ENCODE assay signal across 21 cellular contexts in the genomic region with DNA sequence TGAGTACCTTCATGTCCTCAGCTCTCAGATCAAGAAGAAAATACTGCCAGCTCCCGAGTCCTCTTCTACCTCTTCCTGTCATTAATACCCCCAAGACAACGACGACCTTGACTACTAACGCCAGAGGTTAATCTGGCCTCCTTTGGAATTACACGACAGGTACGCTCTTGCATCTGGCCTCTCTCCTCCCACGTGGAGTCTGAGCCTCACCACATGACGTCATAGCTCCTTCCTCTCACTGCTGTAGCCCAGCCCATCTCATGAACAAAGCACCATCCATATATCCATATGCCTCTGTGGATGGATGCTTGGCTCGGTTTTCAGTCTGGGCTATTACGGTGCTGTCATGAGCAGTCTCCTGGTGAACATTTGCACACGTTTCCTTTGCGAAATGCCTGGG.
DNase-seq lines count a peak whose midpoint lies in the region; ATAC-seq, FAIRE-seq and TF ChIP-seq lines count a peak whose summit lies in the region.
"Had no signal": no experiment of that assay in that cellular context is flagged by ENCODE, and none has a peak within 500 bp of the region (broad histone marks: within the 10 kb centered on the region; RNA-seq: fewer than 3 reads in every experiment).

No MANE protein-coding gene starts in this region.

- TF ChIP-seq CTCF in left ventricle myocardium inferior (IDR thresholded peaks at IDR 0.05; ENCODE audit: borderline replicate concordance) (no peak), K562 (IDR thresholded peaks at IDR 0.05 in 2 of 3, conservative IDR thresholded peaks at IDR 0.05 in 1 of 3; ENCODE audit: insufficient read depth in 2 of 3, low read depth in 1 of 3, low read length in 3 of 3) (no peak), GM10248 (IDR thresholded peaks at IDR 0.05; ENCODE audit: control extremely low read depth, extremely low read depth, low read depth, missing control alignments) (no peak)

- POLR2A ChIA-PET in K562 (lab: Yijun Ruan, JAX), result interaction anchor here (1.0 to 1.6 kb wide), 3 partner anchors 14 to 39 kb away, joined by 3 to 4 read pairs (median 3); no protein-coding TSS in a partner anchor
- POLR2A ChIA-PET in GM10248 (lab: Yijun Ruan, JAX), result interaction anchor here (1.0 kb wide), 1 partner anchor 110 kb away, joined by 4 read pairs; the partner anchor contains the start of gene TNRC6C

- CTCF ChIA-PET in K562 (lab: Yijun Ruan, JAX; ENCODE audit: low intra/inter-chr PET ratio), result no interaction called here
- CTCF ChIA-PET in GM10248 (lab: Yijun Ruan, JAX), result interaction anchor here (0.9 kb wide), 1 partner anchor 90 kb away, joined by 3 read pairs; no protein-coding TSS in a partner anchor

- no peaks in the 10 kb centered on the region for H3K27me3 ChIP-seq in left ventricle myocardium inferior (ENCODE audit: low read depth)
- no peaks in the 10 kb centered on the region for H3K27me3 ChIP-seq in right cardiac atrium (ENCODE audit: control insufficient read depth, insufficient read depth)
- H3K27me3 ChIP-seq in K562 (ENCODE audit: control insufficient read depth in 2 of 2, insufficient read depth in 2 of 2, low read length in 2 of 2), result peaks cover 0 to 16% of the 10 kb centered on the region in 2 experiments; a peak in 3 of 5 replicates
- H3K27me3 ChIP-seq: MG63 had no signal

- FAIRE-seq in K562 (lab: Jason Lieb, UNC), result no peak
- FAIRE-seq: A204.1 had no signal

- TF ChIP-seq RAD21 in K562 (CRISPR knock-in tag; conservative IDR thresholded peaks at IDR 0.05 in 1 of 2, IDR thresholded peaks at IDR 0.05 in 1 of 2), result no peak

- 85% methylated on average over 12 of the region's 12 CpGs for WGBS in right cardiac atrium
- 24% methylated on average over 12 of the region's 12 CpGs for WGBS in K562 (ENCODE audit: insufficient coverage, low coverage, missing lambda C conversion rate)

- H4K20me1 ChIP-seq in K562 (replicated peaks; ENCODE audit: control insufficient read depth, insufficient read depth, low read length), result peaks cover 2% of the 10 kb centered on the region; the same call in 1 of the 2 replicates

- no peaks in the 10 kb centered on the region for H3K36me3 ChIP-seq in left ventricle myocardium inferior
- no peaks in the 10 kb centered on the region for H3K36me3 ChIP-seq in K562 (ENCODE audit: control insufficient read depth, insufficient read depth, low read length)
- H3K36me3 ChIP-seq: HAP-1, MG63 had no signal

- no peak overlapping the region for H3K9ac ChIP-seq in K562 (ENCODE audit: insufficient read depth in 1 of 2, low read depth in 2 of 2, low read length in 2 of 2)
- H3K9ac ChIP-seq: SK-N-SH had no signal

- ATAC-seq in right cardiac atrium (no peak), K562 (peak; percentile 74), GM18498 (IDR thresholded peaks at IDR 0.05; ENCODE audit: unreplicated experiment) (no peak)
- ATAC-seq: T-helper 17 cell had no signal

- peak; percentile 4 for DNase-seq in left ventricle myocardium inferior
- no peak for DNase-seq in right cardiac atrium
- peak; percentile 54 for DNase-seq in Jurkat, Clone E6-1 (ENCODE audit: low read depth, low spot score)
- DNase-seq in K562 (ENCODE audit: extremely low read depth in 1 of 4, low spot score in 3 of 4), result peak; percentile 35 to 79 (median 62)
- DNase-seq in effector CD4-positive, alpha-beta T cell, result no peak
- DNase-seq in GM10248 (ENCODE audit: extremely low spot score), result no peak
- DNase-seq in NCI-H345 treated with DMSO at 0.1 percent for 48 hours (lab: John Stamatoyannopoulos, UW; ENCODE audit: unreplicated experiment), result no peak
- DNase-seq: CD8-positive, alpha-beta memory T cell; DMS153; GOT3; MG63; NCI-H1105 treated with DMSO at 0.1 percent for 48 hours; NCI-H2029; NCI-H446 treated with DMSO at 0.1 percent for 48 hours; NCI-H526; SIG-M5; SK-N-SH; T-helper 17 cell had no signal

- no peak for TF ChIP-seq EP300 in K562 (IDR thresholded peaks at IDR 0.05; ENCODE audit: low read length)

- H3K27ac ChIP-seq in left ventricle myocardium inferior (replicated peaks) (no peak overlapping the region), right cardiac atrium (ENCODE audit: low read length) (no peak overlapping the region), K562 (ENCODE audit: extremely low read depth, low read depth, low read length) (no peak overlapping the region)

- no peaks in the 10 kb centered on the region for H3K4me1 ChIP-seq in left ventricle myocardium inferior
- no peaks in the 10 kb centered on the region for H3K4me1 ChIP-seq in right cardiac atrium (ENCODE audit: control insufficient read depth, insufficient read depth, low read length)
- peaks cover 0 to 9% of the 10 kb centered on the region in 2 experiments; a peak in 4 of 5 replicates for H3K4me1 ChIP-seq in K562 (replicated peaks in 1 of 2; ENCODE audit: control insufficient read depth in 2 of 2, insufficient read depth in 2 of 2, low read length in 2 of 2)
- H3K4me1 ChIP-seq: HAP-1 had no signal

- H2AFZ ChIP-seq in K562 (ENCODE audit: low read depth, low read length), result peak overlapping the region; percentile 33; the same call in 1 of the 2 replicates

- intact Hi-C loops in left ventricle myocardium inferior (cut with micrococcal nuclease) (no loop called here), right cardiac atrium (cut with DNase I) (no loop called here), K562 (cut with micrococcal nuclease) (loop anchor here (5.0 kb wide), 1 partner anchor 169 kb away; no protein-coding TSS in a partner anchor)

- no TSS peak for BruUV-seq in K562 (replicated peaks; lab: Mats Ljungman, UMichigan)

- in situ Hi-C loops in K562 (cut with MboI), result no loop called here

- H3K9me1 ChIP-seq in K562 (ENCODE audit: control insufficient read depth, insufficient read depth, low read length), result peaks cover 4% of the 10 kb centered on the region

- H3K4me2 ChIP-seq in K562 (ENCODE audit: insufficient read depth, low read length), result peak overlapping the region; percentile 41; the same call in 1 of the 2 replicates
- H3K4me2 ChIP-seq: SK-N-SH had no signal

- no peaks in the 10 kb centered on the region for H3K79me2 ChIP-seq in K562 (ENCODE audit: control insufficient read depth, insufficient read depth, low read length)

- H3K9me3 ChIP-seq in left ventricle myocardium inferior (replicated peaks), result no peaks in the 10 kb centered on the region
- H3K9me3 ChIP-seq in right cardiac atrium (ENCODE audit: control insufficient read depth, low read length), result no peaks in the 10 kb centered on the region
- no peaks in the 10 kb centered on the region for H3K9me3 ChIP-seq in K562 (replicated peaks; ENCODE audit: control insufficient read depth, insufficient read depth, low read depth, low read length)
- H3K9me3 ChIP-seq: HAP-1, MG63, SK-N-SH had no signal

- TF ChIP-seq POLR2A in K562 (conservative IDR thresholded peaks at IDR 0.05), result no peak

- H3K4me3 ChIP-seq in left ventricle myocardium inferior (no peak overlapping the region), right cardiac atrium (ENCODE audit: low read length) (no peak overlapping the region), K562 (no peak overlapping the region)
- no peak overlapping the region for H3K4me3 ChIP-seq in Jurkat, Clone E6-1 (ENCODE audit: low read length)
- H3K4me3 ChIP-seq: HAP-1, MG63 had no signal

TF ChIP-seq in K562, 482 proteins besides CTCF, POLR2A, EP300 and RAD21 (continues in another document):
- TF ChIP-seq JUND (IDR thresholded peaks at IDR 0.05; ENCODE audit: borderline replicate concordance, low read depth, low read length), result peak; percentile 76
- peak; percentile 88 for TF ChIP-seq JUND (tag; IDR thresholded peaks at IDR 0.05; ENCODE audit: borderline replicate concordance, low read depth, low read length)
- TF ChIP-seq MNT (conservative IDR thresholded peaks at IDR 0.05), result peak in 1 of 2 experiments; percentile 25; a peak in 2 of 4 replicates
- no peak for TF ChIP-seq CREB1 (IDR thresholded peaks at IDR 0.05)
- peak; percentile 77 for TF ChIP-seq CREB1 (CRISPR knock-in tag; IDR thresholded peaks at IDR 0.05)
- no peak for TF ChIP-seq ZC3H4 (CRISPR knock-in tag; IDR thresholded peaks at IDR 0.05; ENCODE audit: borderline replicate concordance)
- TF ChIP-seq ZNF263 (CRISPR knock-in tag; IDR thresholded peaks at IDR 0.05; ENCODE audit: borderline replicate concordance), result no peak
- peak; percentile 41; the same call in 1 of the 2 replicates for TF ChIP-seq KHSRP (IDR thresholded peaks at IDR 0.05)
- no peak for TF ChIP-seq TRIM24 (IDR thresholded peaks at IDR 0.05)
- TF ChIP-seq, protein P1, sequence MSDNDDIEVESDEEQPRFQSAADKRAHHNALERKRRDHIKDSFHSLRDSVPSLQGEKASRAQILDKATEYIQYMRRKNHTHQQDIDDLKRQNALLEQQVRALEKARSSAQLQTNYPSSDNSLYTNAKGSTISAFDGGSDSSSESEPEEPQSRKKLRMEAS (CRISPR knock-in tag; IDR thresholded peaks at IDR 0.05), result peak; percentile 53
- peak; percentile 68; the same call in 1 of the 2 replicates for TF ChIP-seq JUNB (CRISPR knock-in tag; conservative IDR thresholded peaks at IDR 0.05)
- TF ChIP-seq, protein P2, sequence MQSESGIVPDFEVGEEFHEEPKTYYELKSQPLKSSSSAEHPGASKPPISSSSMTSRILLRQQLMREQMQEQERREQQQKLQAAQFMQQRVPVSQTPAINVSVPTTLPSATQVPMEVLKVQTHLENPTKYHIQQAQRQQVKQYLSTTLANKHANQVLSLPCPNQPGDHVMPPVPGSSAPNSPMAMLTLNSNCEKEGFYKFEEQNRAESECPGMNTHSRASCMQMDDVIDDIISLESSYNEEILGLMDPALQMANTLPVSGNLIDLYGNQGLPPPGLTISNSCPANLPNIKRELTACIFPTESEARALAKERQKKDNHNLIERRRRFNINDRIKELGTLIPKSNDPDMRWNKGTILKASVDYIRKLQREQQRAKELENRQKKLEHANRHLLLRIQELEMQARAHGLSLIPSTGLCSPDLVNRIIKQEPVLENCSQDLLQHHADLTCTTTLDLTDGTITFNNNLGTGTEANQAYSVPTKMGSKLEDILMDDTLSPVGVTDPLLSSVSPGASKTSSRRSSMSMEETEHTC (IDR thresholded peaks at IDR 0.05), result no peak
- peak; percentile 97 for TF ChIP-seq ATF7 (IDR thresholded peaks at IDR 0.05)

Comparison
In these comparisons a context has a peak if more than half of its experiments do, and no peak if none do; other contexts are left out.
1. DNase-seq: peak in left ventricle myocardium inferior (single experiment), Jurkat, Clone E6-1 (single experiment) and K562 (4 of 4); none in right cardiac atrium (0 of 3), effector CD4-positive, alpha-beta T cell (single experiment), GM10248 (single experiment) and NCI-H345 treated with DMSO at 0.1 percent for 48 hours (single experiment).